ENCODE assay signal across 9 cellular contexts in genomic region chr5:73135429-73136276, GRCh38. TPM values are rescaled to one million over a fixed set of nuclear protein-coding genes. Genes with fewer than 3 reads are reported as not detected.
DNase-seq lines count a peak whose midpoint lies in the region; ATAC-seq lines count a peak whose summit lies in the region.
"Had no signal": no experiment of that assay in that cellular context is flagged by ENCODE, and none has a peak within 500 bp of the region (broad histone marks: within the 10 kb centered on the region; RNA-seq: fewer than 3 reads in every experiment).

No MANE protein-coding gene starts in this region.

- DNase-seq in AG08396 (ENCODE audit: low spot score) (peak; percentile 39), RPMI7951 (ENCODE audit: low read depth) (peak; percentile 63), iPS-NIHi11 (ENCODE audit: low spot score) (peak; percentile 48), mucosa of gallbladder (ENCODE audit: low spot score) (no peak), NCI-H2196 (lab: John Stamatoyannopoulos, UW; ENCODE audit: unreplicated experiment) (no peak)
- DNase-seq in activated effector memory CD4-positive, alpha-beta T cell treated with anti-CD3 and anti-CD28 coated beads, Interleukin-2, amount 50 U/mL, for 16 hours = no peak
- DNase-seq: hypothalamus had no signal

- ATAC-seq in GM18867 (IDR thresholded peaks at IDR 0.05; ENCODE audit: unreplicated experiment) (peak; percentile 61), HG03520 (IDR thresholded peaks at IDR 0.05; ENCODE audit: unreplicated experiment) (no peak)

RNA-seq across cellular contexts. Expression of gene TMEM171, which starts 15.3 kb away (rescaled TPM):
- total RNA-seq in RPMI7951 (2014; rRNA removed; shearing (Covaris generic)) = 9.4 and 11.9 TPM in 2 replicates
- total RNA-seq in mucosa of gallbladder = 1.6 TPM

RNA-seq across cellular contexts. Expression of gene TMEM174, which starts 37.3 kb away (rescaled TPM):
- total RNA-seq in RPMI7951 (2014; rRNA removed; shearing (Covaris generic)) = not detected in 2 replicates
- total RNA-seq in mucosa of gallbladder = not detected

Comparison
In these comparisons a context has a peak if more than half of its experiments do, and no peak if none do; other contexts are left out.
1. DNase-seq: peak in AG08396 (single experiment), RPMI7951 (single experiment) and iPS-NIHi11 (single experiment); none in mucosa of gallbladder (single experiment), NCI-H2196 (single experiment) and activated effector memory CD4-positive, alpha-beta T cell treated with anti-CD3 and anti-CD28 coated beads, Interleukin-2, amount 50 U/mL, for 16 hours (single experiment).